8 cellular contexts compared by ENCODE assay signal in genomic region chr14:91511014-91511466, GRCh38. TPM values are rescaled to one million over a fixed set of nuclear protein-coding genes. Genes with fewer than 3 reads are reported as not detected.
DNase-seq lines count a peak whose midpoint lies in the region; ATAC-seq lines count a peak whose summit lies in the region.

No MANE protein-coding gene starts in this region.

- peak overlapping the region; percentile 100 for H3K4me3 Mint-ChIP-seq in activated naive CD8-positive, alpha-beta T cell treated with anti-CD3 and anti-CD28 coated beads for 36 hours

- H3K4me1 ChIP-seq in HUES48 (ENCODE audit: control insufficient read depth, insufficient read depth, low read length) = 0 out of 2 replicates have a peak, but pooled peaks cover 3% of the 10 kb centered on the region

- ATAC-seq in GM19455 (IDR thresholded peaks at IDR 0.05; ENCODE audit: unreplicated experiment) (no peak), HG02885 (IDR thresholded peaks at IDR 0.05; ENCODE audit: poor library complexity, unreplicated experiment) (no peak)

- peak overlapping the region; percentile 100 for H3K27ac Mint-ChIP-seq in activated naive CD8-positive, alpha-beta T cell treated with anti-CD3 and anti-CD28 coated beads for 36 hours

- H3K9me3 Mint-ChIP-seq in activated naive CD8-positive, alpha-beta T cell treated with anti-CD3 and anti-CD28 coated beads for 36 hours = no peaks in the 10 kb centered on the region

- peaks cover 14% of the 10 kb centered on the region for H3K4me1 Mint-ChIP-seq in activated naive CD8-positive, alpha-beta T cell treated with anti-CD3 and anti-CD28 coated beads for 36 hours

- H3K9me3 ChIP-seq in HUES48 (ENCODE audit: control insufficient read depth, insufficient read depth, low read length) = no peaks in the 10 kb centered on the region

- peaks cover 17% of the 10 kb centered on the region for H3K36me3 ChIP-seq in HUES48 (ENCODE audit: control insufficient read depth, insufficient read depth, low read length)

- no peaks in the 10 kb centered on the region for H3K27me3 ChIP-seq in HUES48 (ENCODE audit: control insufficient read depth, insufficient read depth, low read length)

- DNase-seq in DMS114 treated with DMSO at 0.1 percent for 48 hours (lab: John Stamatoyannopoulos, UW; ENCODE audit: unreplicated experiment) (peak; percentile 35), iPS-NIHi7 (ENCODE audit: extremely low spot score) (peak; percentile 18), superior temporal gyrus (ENCODE audit: extremely low spot score) (peak; percentile 69)
- no peak for DNase-seq in activated naive CD8-positive, alpha-beta T cell treated with anti-CD3 and anti-CD28 coated beads for 36 hours
- DNase-seq in effector CD8-positive, alpha-beta T cell (lab: John Stamatoyannopoulos, UW) = no peak

- H3K27ac ChIP-seq in HUES48 (ENCODE audit: low read depth, low read length) = peak overlapping the region; percentile 99

- H3K27me3 Mint-ChIP-seq in activated naive CD8-positive, alpha-beta T cell treated with anti-CD3 and anti-CD28 coated beads for 36 hours = no peaks in the 10 kb centered on the region

- peaks cover 28% of the 10 kb centered on the region for H3K36me3 Mint-ChIP-seq in activated naive CD8-positive, alpha-beta T cell treated with anti-CD3 and anti-CD28 coated beads for 36 hours

- peak overlapping the region; percentile 88 for H3K4me3 ChIP-seq in HUES48 (ENCODE audit: low read depth, low read length)

- H3K9ac ChIP-seq in HUES48 (ENCODE audit: low read depth, low read length) = peak overlapping the region; percentile 98

RNA-seq across cellular contexts. Expression of gene PPP4R3A, which starts 0.9 kb away (rescaled TPM):
- 100 to 1,000 TPM; 122 TPM for total RNA-seq in activated naive CD8-positive, alpha-beta T cell treated with anti-CD3 and anti-CD28 coated beads for 36 hours

Comparison
In these comparisons a context has a peak if more than half of its experiments do, and no peak if none do; other contexts are left out.
1. DNase-seq: peak in DMS114 treated with DMSO at 0.1 percent for 48 hours (single experiment), iPS-NIHi7 (single experiment) and superior temporal gyrus (single experiment); none in activated naive CD8-positive, alpha-beta T cell treated with anti-CD3 and anti-CD28 coated beads for 36 hours (single experiment) and effector CD8-positive, alpha-beta T cell (single experiment).